Comparison of ENCODE assay signal across 14 cellular contexts in the genomic region with DNA sequence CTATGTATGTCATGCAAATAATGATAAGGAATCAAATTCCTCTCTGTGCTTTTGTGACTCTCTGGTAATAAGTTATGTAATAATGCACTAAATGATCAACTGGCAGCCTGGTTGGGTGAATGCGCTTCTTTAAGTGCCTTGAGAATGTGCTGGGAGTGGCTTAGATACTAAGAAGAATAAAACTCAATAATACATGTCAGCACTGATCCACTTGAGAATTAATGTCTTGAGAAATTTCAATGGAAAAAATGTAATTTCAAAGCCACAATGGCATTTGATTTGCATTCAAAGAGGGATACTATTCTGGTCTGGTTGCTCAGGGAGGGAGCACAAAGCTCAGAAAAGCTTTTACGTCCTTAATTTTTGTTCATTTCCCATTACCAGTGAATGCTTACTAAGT.
"Had no signal": no experiment of that assay in that cellular context is flagged by ENCODE, and none has a peak within 500 bp of the region (broad histone marks: within the 10 kb centered on the region; RNA-seq: fewer than 3 reads in every experiment).

No MANE protein-coding gene starts in this region.

- DNase-seq: KBM-7, MV-4-11, NCI-H1092, NCI-H1436, NCI-H187, NCI-H2029, NCI-H2081 treated with DMSO at 0.1 percent for 48 hours, NCI-H2227 treated with DMSO at 0.1 percent for 48 hours, NCI-H524, NCI-H526 treated with DMSO at 0.1 percent for 48 hours, NCI-H748 treated with DMSO at 0.1 percent for 48 hours, Right ventricle myocardium superior, RPMI8226, SIG-M5 had no signal
